In genomic region chr13:51727634-51728274, GRCh38 we compare ENCODE assay signal across 18 cellular contexts.
DNase-seq lines count a peak whose midpoint lies in the region; ATAC-seq, FAIRE-seq and TF ChIP-seq lines count a peak whose summit lies in the region.
"Had no signal": no experiment of that assay in that cellular context is flagged by ENCODE, and none has a peak within 500 bp of the region (broad histone marks: within the 10 kb centered on the region; RNA-seq: fewer than 3 reads in every experiment).

No MANE protein-coding gene starts in this region.

- H3K9me3 ChIP-seq in SJCRH30 (replicated peaks) (no peaks in the 10 kb centered on the region), pancreas (no peaks in the 10 kb centered on the region), upper lobe of right lung (no peaks in the 10 kb centered on the region)
- H3K9me3 ChIP-seq: BLaER1, prostate gland, thoracic aorta had no signal

- H3K4me3 Mint-ChIP-seq in glutamatergic neuron (ENCODE audit: unreplicated experiment): peak overlapping the region; percentile 26
- H3K4me3 Mint-ChIP-seq: nephron; T-helper 1 cell treated with Interleukin-12 subunit alpha and Interleukin-12 subunit beta and Interleukin-4 antibody, amounts not matched to agents 30 μg/mL and 1 μg/mL, for 36 hours had no signal

- H3K4me3 ChIP-seq in SJCRH30: no peak overlapping the region
- H3K4me3 ChIP-seq in pancreas: no peak overlapping the region
- no peak overlapping the region for H3K4me3 ChIP-seq in upper lobe of right lung
- H3K4me3 ChIP-seq: BLaER1, prostate gland, thoracic aorta had no signal

- H3K36me3 Mint-ChIP-seq in glutamatergic neuron (ENCODE audit: unreplicated experiment): no peaks in the 10 kb centered on the region

- intact Hi-C loops in pancreas (cut with DNase I): loop anchor here in 1 of 3 donors (10.0 kb wide), 1 partner anchor 143 kb away; the partner anchor contains the start of gene WDFY2
- intact Hi-C loops in upper lobe of right lung (cut with DNase I): no loop called here

- H3K4me1 ChIP-seq in SJCRH30 (peaks cover 13% of the 10 kb centered on the region), pancreas (peaks cover 44 to 65% (median 54%) of the 10 kb centered on the region in 3 donors), upper lobe of right lung (no peaks in the 10 kb centered on the region)
- H3K4me1 ChIP-seq: BLaER1, prostate gland had no signal

- H3K27ac ChIP-seq in SJCRH30 (no peak overlapping the region), pancreas (peak overlapping the region in 3 of 4 donors; percentile 25 to 85 (median 75)), upper lobe of right lung (no peak overlapping the region)
- H3K27ac ChIP-seq: BLaER1, prostate gland had no signal

- WGBS in pancreas, 2 donors: 40 to 43% methylated on average over 8 of the region's 8 CpGs

- H3K27ac Mint-ChIP-seq in glutamatergic neuron (ENCODE audit: unreplicated experiment): no peak overlapping the region

- no peaks in the 10 kb centered on the region for H3K27me3 Mint-ChIP-seq in glutamatergic neuron (ENCODE audit: unreplicated experiment)

- peaks cover 15% of the 10 kb centered on the region for H3K4me1 Mint-ChIP-seq in glutamatergic neuron (ENCODE audit: low read depth, unreplicated experiment)

- no peak for TF ChIP-seq CTCF in glutamatergic neuron (IDR thresholded peaks at IDR 0.05; ENCODE audit: partially characterized antibody, unreplicated experiment)
- no peak for TF ChIP-seq CTCF in pancreas (IDR thresholded peaks at IDR 0.05)
- TF ChIP-seq CTCF in upper lobe of right lung (IDR thresholded peaks at IDR 0.05): no peak

- H3K27me3 ChIP-seq in SJCRH30 (no peaks in the 10 kb centered on the region), pancreas (no peaks in the 10 kb centered on the region), upper lobe of right lung (no peaks in the 10 kb centered on the region)
- H3K27me3 ChIP-seq: BLaER1 had no signal

- peaks cover 2% of the 10 kb centered on the region for H3K9me3 Mint-ChIP-seq in glutamatergic neuron (ENCODE audit: unreplicated experiment)
- H3K9me3 Mint-ChIP-seq: nephron; T-helper 1 cell treated with Interleukin-12 subunit alpha and Interleukin-12 subunit beta and Interleukin-4 antibody, amounts not matched to agents 30 μg/mL and 1 μg/mL, for 36 hours had no signal

- FAIRE-seq in pancreas (lab: Jason Lieb, UNC): no peak

- ATAC-seq in pancreas (peak; percentile 1 to 17 (median 8)), upper lobe of right lung (no peak)

- H3K36me3 ChIP-seq in SJCRH30 (peaks cover 10% of the 10 kb centered on the region; the same call in 1 of the 2 replicates), pancreas (no peaks in the 10 kb centered on the region), upper lobe of right lung (peaks cover 10% of the 10 kb centered on the region)
- H3K36me3 ChIP-seq: prostate gland, thoracic aorta had no signal

- DNase-seq in SJCRH30 (peak; percentile 11 to 42), glutamatergic neuron (peak; percentile 47), pancreas (no peak), RPMI8226 (no peak), upper lobe of right lung (no peak), islet precursor cell (no peak), iPS-NIHi11 (ENCODE audit: low spot score) (no peak)
- DNase-seq: activated CD4-positive, alpha-beta T cell treated with anti-CD3 and anti-CD28 coated beads, Interleukin-2, amount 50 U/mL, for 4 hours; activated naive CD4-positive, alpha-beta T cell; activated T-cell treated with anti-CD3 and anti-CD28 coated beads for 4 hours; cerebellar nuclear complex; NCI-H1436 treated with DMSO at 0.1 percent for 48 hours; NCI-H774 had no signal

Comparison
In these comparisons a context has a peak if more than half of its experiments do, and no peak if none do; other contexts are left out.
1. DNase-seq: peak in SJCRH30 (2 of 2) and glutamatergic neuron (single experiment); none in pancreas (0 of 6), RPMI8226 (single experiment), upper lobe of right lung (single experiment), islet precursor cell (single experiment) and iPS-NIHi11 (single experiment).
2. H3K27ac ChIP-seq: peak in pancreas (3 of 4); none in SJCRH30 (single experiment) and upper lobe of right lung (single experiment).